1 cellular context compared by ENCODE assay signal in the genomic region with DNA sequence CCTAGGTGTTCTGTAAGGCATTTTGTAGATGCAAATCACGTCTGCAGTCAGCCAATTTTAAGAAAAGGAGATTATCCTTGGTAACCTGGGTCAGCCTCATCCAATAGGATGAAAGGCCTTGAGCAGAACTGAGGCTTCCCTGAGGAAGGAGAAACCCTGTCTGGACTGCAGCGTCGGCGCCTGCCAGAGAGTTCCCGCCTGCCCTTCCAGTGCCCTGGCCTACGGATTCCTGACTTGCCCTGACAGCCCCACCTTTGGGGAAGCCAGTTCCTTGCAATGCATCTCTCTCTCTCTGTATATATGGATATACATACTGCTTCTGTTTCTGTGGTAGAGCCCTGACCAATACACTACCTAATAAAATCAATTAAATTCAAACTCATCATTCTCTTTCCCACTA.
TF ChIP-seq lines count a peak whose summit lies in the region.

No MANE protein-coding gene starts in this region.

TF ChIP-seq in GM23338, 12 proteins besides CTCF, POLR2A, EP300 and RAD21:
- TF ChIP-seq, protein P1, sequence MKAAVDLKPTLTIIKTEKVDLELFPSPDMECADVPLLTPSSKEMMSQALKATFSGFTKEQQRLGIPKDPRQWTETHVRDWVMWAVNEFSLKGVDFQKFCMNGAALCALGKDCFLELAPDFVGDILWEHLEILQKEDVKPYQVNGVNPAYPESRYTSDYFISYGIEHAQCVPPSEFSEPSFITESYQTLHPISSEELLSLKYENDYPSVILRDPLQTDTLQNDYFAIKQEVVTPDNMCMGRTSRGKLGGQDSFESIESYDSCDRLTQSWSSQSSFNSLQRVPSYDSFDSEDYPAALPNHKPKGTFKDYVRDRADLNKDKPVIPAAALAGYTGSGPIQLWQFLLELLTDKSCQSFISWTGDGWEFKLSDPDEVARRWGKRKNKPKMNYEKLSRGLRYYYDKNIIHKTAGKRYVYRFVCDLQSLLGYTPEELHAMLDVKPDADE (IDR thresholded peaks at IDR 0.05) = no peak
- no peak for TF ChIP-seq JUNB (IDR thresholded peaks at IDR 0.05; ENCODE audit: unreplicated experiment)
- no peak for TF ChIP-seq EZH2phosphoT487 (IDR thresholded peaks at IDR 0.05; ENCODE audit: unreplicated experiment)
- no peak for TF ChIP-seq ZNF114 (CRISPR knock-in tag; IDR thresholded peaks at IDR 0.05)
- TF ChIP-seq, protein P2, sequence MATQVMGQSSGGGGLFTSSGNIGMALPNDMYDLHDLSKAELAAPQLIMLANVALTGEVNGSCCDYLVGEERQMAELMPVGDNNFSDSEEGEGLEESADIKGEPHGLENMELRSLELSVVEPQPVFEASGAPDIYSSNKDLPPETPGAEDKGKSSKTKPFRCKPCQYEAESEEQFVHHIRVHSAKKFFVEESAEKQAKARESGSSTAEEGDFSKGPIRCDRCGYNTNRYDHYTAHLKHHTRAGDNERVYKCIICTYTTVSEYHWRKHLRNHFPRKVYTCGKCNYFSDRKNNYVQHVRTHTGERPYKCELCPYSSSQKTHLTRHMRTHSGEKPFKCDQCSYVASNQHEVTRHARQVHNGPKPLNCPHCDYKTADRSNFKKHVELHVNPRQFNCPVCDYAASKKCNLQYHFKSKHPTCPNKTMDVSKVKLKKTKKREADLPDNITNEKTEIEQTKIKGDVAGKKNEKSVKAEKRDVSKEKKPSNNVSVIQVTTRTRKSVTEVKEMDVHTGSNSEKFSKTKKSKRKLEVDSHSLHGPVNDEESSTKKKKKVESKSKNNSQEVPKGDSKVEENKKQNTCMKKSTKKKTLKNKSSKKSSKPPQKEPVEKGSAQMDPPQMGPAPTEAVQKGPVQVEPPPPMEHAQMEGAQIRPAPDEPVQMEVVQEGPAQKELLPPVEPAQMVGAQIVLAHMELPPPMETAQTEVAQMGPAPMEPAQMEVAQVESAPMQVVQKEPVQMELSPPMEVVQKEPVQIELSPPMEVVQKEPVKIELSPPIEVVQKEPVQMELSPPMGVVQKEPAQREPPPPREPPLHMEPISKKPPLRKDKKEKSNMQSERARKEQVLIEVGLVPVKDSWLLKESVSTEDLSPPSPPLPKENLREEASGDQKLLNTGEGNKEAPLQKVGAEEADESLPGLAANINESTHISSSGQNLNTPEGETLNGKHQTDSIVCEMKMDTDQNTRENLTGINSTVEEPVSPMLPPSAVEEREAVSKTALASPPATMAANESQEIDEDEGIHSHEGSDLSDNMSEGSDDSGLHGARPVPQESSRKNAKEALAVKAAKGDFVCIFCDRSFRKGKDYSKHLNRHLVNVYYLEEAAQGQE (IDR thresholded peaks at IDR 0.05; ENCODE audit: unreplicated experiment) = no peak
- TF ChIP-seq STAT1 (IDR thresholded peaks at IDR 0.05; ENCODE audit: unreplicated experiment) = no peak
- no peak for TF ChIP-seq EZH2 (IDR thresholded peaks at IDR 0.05; ENCODE audit: low read depth, unreplicated experiment)
- TF ChIP-seq CREB1 (CRISPR knock-in tag; IDR thresholded peaks at IDR 0.05; ENCODE audit: low read depth) = no peak
- TF ChIP-seq ZNF331 (CRISPR knock-in tag; IDR thresholded peaks at IDR 0.05; ENCODE audit: low read depth) = no peak
- TF ChIP-seq, protein P3, sequence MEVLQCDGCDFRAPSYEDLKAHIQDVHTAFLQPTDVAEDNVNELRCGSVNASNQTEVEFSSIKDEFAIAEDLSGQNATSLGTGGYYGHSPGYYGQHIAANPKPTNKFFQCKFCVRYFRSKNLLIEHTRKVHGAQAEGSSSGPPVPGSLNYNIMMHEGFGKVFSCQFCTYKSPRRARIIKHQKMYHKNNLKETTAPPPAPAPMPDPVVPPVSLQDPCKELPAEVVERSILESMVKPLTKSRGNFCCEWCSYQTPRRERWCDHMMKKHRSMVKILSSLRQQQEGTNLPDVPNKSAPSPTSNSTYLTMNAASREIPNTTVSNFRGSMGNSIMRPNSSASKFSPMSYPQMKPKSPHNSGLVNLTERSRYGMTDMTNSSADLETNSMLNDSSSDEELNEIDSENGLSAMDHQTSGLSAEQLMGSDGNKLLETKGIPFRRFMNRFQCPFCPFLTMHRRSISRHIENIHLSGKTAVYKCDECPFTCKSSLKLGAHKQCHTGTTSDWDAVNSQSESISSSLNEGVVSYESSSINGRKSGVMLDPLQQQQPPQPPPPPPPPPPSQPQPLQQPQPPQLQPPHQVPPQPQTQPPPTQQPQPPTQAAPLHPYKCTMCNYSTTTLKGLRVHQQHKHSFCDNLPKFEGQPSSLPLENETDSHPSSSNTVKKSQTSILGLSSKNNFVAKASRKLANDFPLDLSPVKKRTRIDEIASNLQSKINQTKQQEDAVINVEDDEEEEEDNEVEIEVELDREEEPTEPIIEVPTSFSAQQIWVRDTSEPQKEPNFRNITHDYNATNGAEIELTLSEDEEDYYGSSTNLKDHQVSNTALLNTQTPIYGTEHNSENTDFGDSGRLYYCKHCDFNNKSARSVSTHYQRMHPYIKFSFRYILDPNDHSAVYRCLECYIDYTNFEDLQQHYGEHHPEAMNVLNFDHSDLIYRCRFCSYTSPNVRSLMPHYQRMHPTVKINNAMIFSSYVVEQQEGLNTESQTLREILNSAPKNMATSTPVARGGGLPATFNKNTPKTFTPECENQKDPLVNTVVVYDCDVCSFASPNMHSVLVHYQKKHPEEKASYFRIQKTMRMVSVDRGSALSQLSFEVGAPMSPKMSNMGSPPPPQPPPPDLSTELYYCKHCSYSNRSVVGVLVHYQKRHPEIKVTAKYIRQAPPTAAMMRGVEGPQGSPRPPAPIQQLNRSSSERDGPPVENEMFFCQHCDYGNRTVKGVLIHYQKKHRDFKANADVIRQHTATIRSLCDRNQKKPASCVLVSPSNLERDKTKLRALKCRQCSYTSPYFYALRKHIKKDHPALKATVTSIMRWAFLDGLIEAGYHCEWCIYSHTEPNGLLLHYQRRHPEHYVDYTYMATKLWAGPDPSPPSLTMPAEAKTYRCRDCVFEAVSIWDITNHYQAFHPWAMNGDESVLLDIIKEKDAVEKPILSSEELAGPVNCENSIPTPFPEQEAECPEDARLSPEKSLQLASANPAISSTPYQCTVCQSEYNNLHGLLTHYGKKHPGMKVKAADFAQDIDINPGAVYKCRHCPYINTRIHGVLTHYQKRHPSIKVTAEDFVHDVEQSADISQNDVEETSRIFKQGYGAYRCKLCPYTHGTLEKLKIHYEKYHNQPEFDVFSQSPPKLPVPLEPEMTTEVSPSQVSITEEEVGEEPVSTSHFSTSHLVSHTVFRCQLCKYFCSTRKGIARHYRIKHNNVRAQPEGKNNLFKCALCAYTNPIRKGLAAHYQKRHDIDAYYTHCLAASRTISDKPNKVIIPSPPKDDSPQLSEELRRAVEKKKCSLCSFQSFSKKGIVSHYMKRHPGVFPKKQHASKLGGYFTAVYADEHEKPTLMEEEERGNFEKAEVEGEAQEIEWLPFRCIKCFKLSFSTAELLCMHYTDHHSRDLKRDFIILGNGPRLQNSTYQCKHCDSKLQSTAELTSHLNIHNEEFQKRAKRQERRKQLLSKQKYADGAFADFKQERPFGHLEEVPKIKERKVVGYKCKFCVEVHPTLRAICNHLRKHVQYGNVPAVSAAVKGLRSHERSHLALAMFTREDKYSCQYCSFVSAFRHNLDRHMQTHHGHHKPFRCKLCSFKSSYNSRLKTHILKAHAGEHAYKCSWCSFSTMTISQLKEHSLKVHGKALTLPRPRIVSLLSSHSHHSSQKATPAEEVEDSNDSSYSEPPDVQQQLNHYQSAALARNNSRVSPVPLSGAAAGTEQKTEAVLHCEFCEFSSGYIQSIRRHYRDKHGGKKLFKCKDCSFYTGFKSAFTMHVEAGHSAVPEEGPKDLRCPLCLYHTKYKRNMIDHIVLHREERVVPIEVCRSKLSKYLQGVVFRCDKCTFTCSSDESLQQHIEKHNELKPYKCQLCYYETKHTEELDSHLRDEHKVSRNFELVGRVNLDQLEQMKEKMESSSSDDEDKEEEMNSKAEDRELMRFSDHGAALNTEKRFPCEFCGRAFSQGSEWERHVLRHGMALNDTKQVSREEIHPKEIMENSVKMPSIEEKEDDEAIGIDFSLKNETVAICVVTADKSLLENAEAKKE (CRISPR knock-in tag; IDR thresholded peaks at IDR 0.05) = no peak
- no peak for TF ChIP-seq NANOG (IDR thresholded peaks at IDR 0.05; ENCODE audit: borderline replicate concordance)
- TF ChIP-seq POLR2AphosphoS5 (IDR thresholded peaks at IDR 0.05; ENCODE audit: low read depth) = no peak
TF ChIP-seq in GM23338: peak in this region for 0.
